ENCODE assay signal across 19 cellular contexts in genomic region chr7:14687777-14688176, GRCh38.
DNase-seq lines count a peak whose midpoint lies in the region; ATAC-seq, FAIRE-seq and TF ChIP-seq lines count a peak whose summit lies in the region.
"Had no signal": no experiment of that assay in that cellular context is flagged by ENCODE, and none has a peak within 500 bp of the region (broad histone marks: within the 10 kb centered on the region; RNA-seq: fewer than 3 reads in every experiment).

No MANE protein-coding gene starts in this region.

- H3K36me3 ChIP-seq in liver (ENCODE audit: control insufficient read depth in 4 of 4, insufficient read depth in 3 of 4, low read depth in 1 of 4, low read length in 3 of 4) (no peaks in the 10 kb centered on the region), HepG2 (replicated peaks in 1 of 2; ENCODE audit: control insufficient read depth in 1 of 2, insufficient read depth in 2 of 2, low read length in 2 of 2) (no peaks in the 10 kb centered on the region), PC-9 (ENCODE audit: low read depth) (no peaks in the 10 kb centered on the region), smooth muscle cell (ENCODE audit: low read depth) (no peaks in the 10 kb centered on the region)
- H3K36me3 ChIP-seq: ascending aorta, ovary, SJCRH30, spleen had no signal

- intact Hi-C loops in HepG2 (cut with micrococcal nuclease; ENCODE audit: unreplicated experiment): no loop called here
- intact Hi-C loops in PC-9 (cut with micrococcal nuclease; ENCODE audit: unreplicated experiment): no loop called here
- intact Hi-C loops in dorsolateral prefrontal cortex (cut with DNase I): no loop called here

- TF ChIP-seq EP300 in HepG2 (IDR thresholded peaks at IDR 0.05; ENCODE audit: low read depth in 2 of 2, low read length in 2 of 2) (no peak), HepG2 (CRISPR knock-in tag; IDR thresholded peaks at IDR 0.05; ENCODE audit: borderline replicate concordance) (no peak)

- no peaks in the 10 kb centered on the region for H4K20me1 ChIP-seq in HepG2 (ENCODE audit: insufficient read depth, low read length)
- H4K20me1 ChIP-seq in PC-9 (ENCODE audit: insufficient read depth): no peaks in the 10 kb centered on the region
- H4K20me1 ChIP-seq in smooth muscle cell (ENCODE audit: low read depth): no peaks in the 10 kb centered on the region

- POLR2A ChIA-PET in HepG2 (lab: Yijun Ruan, JAX): no interaction called here
- POLR2A ChIA-PET in PC-9 (lab: Charles Lee; ENCODE audit: unreplicated experiment): no interaction called here

- no peak for ATAC-seq in HepG2
- ATAC-seq: activated CD8-positive, alpha-beta T cell treated with anti-CD3 and anti-CD28 coated beads, Interleukin-2, amount 10 ng/mL, durations not matched to agents 7 days and 5 days; activated T-helper 17 cell treated with anti-CD3 and anti-CD28 coated beads, Interleukin-2, amount 50 U/mL, for 72 hours; stimulated activated naive CD8-positive, alpha-beta T cell treated with anti-CD3 and anti-CD28 coated beads, Interleukin-15, amount 100 ng/mL, for 72 hours had no signal

- H3K9ac ChIP-seq in liver (ENCODE audit: low read depth in 1 of 2, low read length in 2 of 2) (no peak overlapping the region), HepG2 (ENCODE audit: insufficient read depth, low read depth, low read length) (no peak overlapping the region), smooth muscle cell (ENCODE audit: low read depth) (no peak overlapping the region)

- TF ChIP-seq RAD21 in liver (IDR thresholded peaks at IDR 0.05): no peak
- no peak for TF ChIP-seq RAD21 in HepG2 (CRISPR knock-in tag; IDR thresholded peaks at IDR 0.05)

- H3K27me3 ChIP-seq in liver (ENCODE audit: control insufficient read depth in 4 of 4, insufficient read depth in 4 of 4, low read length in 3 of 4) (no peaks in the 10 kb centered on the region), HepG2 (ENCODE audit: control insufficient read depth in 1 of 2, insufficient read depth in 2 of 2, low read length in 2 of 2) (no peaks in the 10 kb centered on the region), PC-9 (ENCODE audit: insufficient read depth, low read depth) (no peaks in the 10 kb centered on the region), smooth muscle cell (ENCODE audit: low read depth) (no peaks in the 10 kb centered on the region), dorsolateral prefrontal cortex (no peaks in the 10 kb centered on the region)
- H3K27me3 ChIP-seq: ascending aorta, ovary, SJCRH30 had no signal

- H3K4me1 ChIP-seq in liver (ENCODE audit: control insufficient read depth in 4 of 4, insufficient read depth in 4 of 4, low read length in 3 of 4) (peaks cover 2 to 15% (median 6%) of the 10 kb centered on the region in 4 donors), HepG2 (ENCODE audit: insufficient read depth, low read length) (no peaks in the 10 kb centered on the region), PC-9 (replicated peaks; ENCODE audit: insufficient read depth) (no peaks in the 10 kb centered on the region), smooth muscle cell (ENCODE audit: low read depth) (no peaks in the 10 kb centered on the region)
- H3K4me1 ChIP-seq: ascending aorta, SJCRH30 had no signal

- H3K4me2 ChIP-seq in HepG2 (ENCODE audit: low read depth, low read length) (no peak overlapping the region), PC-9 (no peak overlapping the region), smooth muscle cell (peak overlapping the region; percentile 69)

- TF ChIP-seq POLR2A in HepG2 (IDR thresholded peaks at IDR 0.05; ENCODE audit: insufficient read depth in 1 of 2, low read depth in 2 of 2, low read length in 2 of 2): no peak

- no peaks in the 10 kb centered on the region for H3K9me3 ChIP-seq in liver (ENCODE audit: control insufficient read depth in 4 of 4, low read length in 3 of 4)
- peaks cover 5% of the 10 kb centered on the region; the same call in 1 of the 2 replicates for H3K9me3 ChIP-seq in HepG2 (ENCODE audit: low read length)
- no peaks in the 10 kb centered on the region for H3K9me3 ChIP-seq in PC-9 (ENCODE audit: insufficient read depth, low read depth)
- H3K9me3 ChIP-seq in smooth muscle cell (replicated peaks; ENCODE audit: low read depth): no peaks in the 10 kb centered on the region
- H3K9me3 ChIP-seq: ascending aorta, ovary, SJCRH30, spleen had no signal

- WGBS in liver: 11% methylated on average over 3 of the region's 3 CpGs
- 12% methylated on average over 3 of the region's 3 CpGs for WGBS in HepG2 (ENCODE audit: low lambda C conversion rate)
- 4% methylated on average over 3 of the region's 3 CpGs for WGBS in smooth muscle cell (ENCODE audit: low lambda C conversion rate)

- no TSS peak for BruUV-seq in HepG2 (replicated peaks; lab: Mats Ljungman, UMichigan)
- BruUV-seq in PC-9 (replicated peaks; lab: Mats Ljungman, UMichigan): no TSS peak

- no peaks in the 10 kb centered on the region for H3F3A ChIP-seq in PC-9 (ENCODE audit: insufficient read depth, low read depth)
- no peaks in the 10 kb centered on the region for H3F3A ChIP-seq in smooth muscle cell (ENCODE audit: low read depth)

- H2AFZ ChIP-seq in HepG2 (ENCODE audit: low read length) (no peak overlapping the region), PC-9 (peak overlapping the region; percentile 40; the same call in 1 of the 2 replicates), smooth muscle cell (ENCODE audit: low read depth) (no peak overlapping the region)

- in situ Hi-C loops in HepG2 (cut with HindIII; ENCODE audit: extremely low pct_ligation_motif_present, low pct_unique_long_range_greater_than_20kb): no loop called here

- DNase-seq in HepG2 (ENCODE audit: low spot score): no peak
- DNase-seq in PC-9: no peak
- peak; percentile 36 for DNase-seq in epithelial cell of esophagus (ENCODE audit: low read depth)
- no peak for DNase-seq in smooth muscle cell (lab: John Stamatoyannopoulos, UW; ENCODE audit: unreplicated experiment)
- no peak for DNase-seq in HUDEP-2 (lab: John Stamatoyannopoulos, UW; ENCODE audit: unreplicated experiment in 76 of 76)
- DNase-seq in hypothalamus (lab: John Stamatoyannopoulos, UW): no peak
- DNase-seq in dorsolateral prefrontal cortex: no peak
- DNase-seq: activated CD8-positive, alpha-beta T cell treated with anti-CD3 and anti-CD28 coated beads, Interleukin-2, amount 10 ng/mL, durations not matched to agents 7 days and 5 days; COR-L47; foreskin fibroblast; KG1; NCI-H2029 treated with DMSO at 0.1 percent for 48 hours; ovary; SJCRH30; spleen; stimulated activated naive CD8-positive, alpha-beta T cell treated with anti-CD3 and anti-CD28 coated beads, Interleukin-15, amount 100 ng/mL, for 72 hours had no signal

- CTCF ChIA-PET in HepG2 (lab: Yijun Ruan, JAX; ENCODE audit: low intra/inter-chr PET ratio, low total read pairs): no interaction called here
- CTCF ChIA-PET in PC-9 (lab: Charles Lee): no interaction called here

- no peaks in the 10 kb centered on the region for H3K79me2 ChIP-seq in HepG2 (ENCODE audit: insufficient read depth, low read length)
- no peaks in the 10 kb centered on the region for H3K79me2 ChIP-seq in PC-9 (ENCODE audit: low read depth)
- no peaks in the 10 kb centered on the region for H3K79me2 ChIP-seq in smooth muscle cell (ENCODE audit: low read depth)

- TF ChIP-seq CTCF in liver (IDR thresholded peaks at IDR 0.05; ENCODE audit: low read depth, low read length, missing input control) (no peak), HepG2 (CRISPR knock-in tag; IDR thresholded peaks at IDR 0.05) (no peak), PC-9 (conservative IDR thresholded peaks at IDR 0.05) (no peak), epithelial cell of esophagus (IDR thresholded peaks at IDR 0.05; ENCODE audit: insufficient read depth, low read depth, low read length, missing control alignments) (no peak), smooth muscle cell (IDR thresholded peaks at IDR 0.05; ENCODE audit: borderline replicate concordance, insufficient read depth, poor library complexity, severe bottlenecking) (no peak), dorsolateral prefrontal cortex (IDR thresholded peaks at IDR 0.05 in 54 of 56, conservative IDR thresholded peaks at IDR 0.05 in 2 of 56; ENCODE audit: low read depth in 1 of 56, partially characterized antibody in 56 of 56) (no peak)

- H3K4me3 ChIP-seq in liver (ENCODE audit: low read depth in 1 of 3, low read length in 3 of 3) (no peak overlapping the region), HepG2 (replicated peaks in 1 of 3; ENCODE audit: insufficient read depth in 1 of 3, low read depth in 2 of 3, low read length in 3 of 3) (no peak overlapping the region), PC-9 (no peak overlapping the region), epithelial cell of esophagus (ENCODE audit: low read length) (no peak overlapping the region), smooth muscle cell (peak overlapping the region; percentile 18), dorsolateral prefrontal cortex (no peak overlapping the region)
- H3K4me3 ChIP-seq: ascending aorta, ovary, SJCRH30, spleen had no signal

- H3K27ac ChIP-seq in liver (ENCODE audit: low read depth in 1 of 2, low read length in 2 of 2) (no peak overlapping the region), HepG2 (ENCODE audit: extremely low read length, insufficient read depth, low read length) (no peak overlapping the region), PC-9 (no peak overlapping the region), smooth muscle cell (ENCODE audit: low read depth) (no peak overlapping the region), dorsolateral prefrontal cortex (no peak overlapping the region)
- H3K27ac ChIP-seq: ascending aorta, ovary, SJCRH30, spleen had no signal

- no peak for FAIRE-seq in HepG2 (lab: Jason Lieb, UNC)

- no peaks in the 10 kb centered on the region for H3K9me2 ChIP-seq in PC-9 (ENCODE audit: insufficient read depth)

TF ChIP-seq in liver, 16 proteins besides CTCF, POLR2A, EP300 and RAD21 (continues in another document):
- TF ChIP-seq TAF1 (conservative IDR thresholded peaks at IDR 0.05) (no peak), EGR1 (IDR thresholded peaks at IDR 0.05; ENCODE audit: low read depth in 2 of 2) (peak; percentile 54 to 55), JUND (IDR thresholded peaks at IDR 0.05) (no peak), RXRA (IDR thresholded peaks at IDR 0.05) (no peak), YY1 (IDR thresholded peaks at IDR 0.05) (no peak), GABPA (IDR thresholded peaks at IDR 0.05 in 1 of 2, conservative IDR thresholded peaks at IDR 0.05 in 1 of 2) (no peak)

TF ChIP-seq in HepG2, 621 proteins besides CTCF, POLR2A, EP300 and RAD21 (continues in another document):
- no peak for TF ChIP-seq ETV6 (CRISPR knock-in tag; conservative IDR thresholded peaks at IDR 0.05)
- no peak for TF ChIP-seq ZNF652 (CRISPR knock-in tag; IDR thresholded peaks at IDR 0.05; ENCODE audit: borderline replicate concordance, low read depth)
- no peak for TF ChIP-seq MLX (CRISPR knock-in tag; IDR thresholded peaks at IDR 0.05)
